In genomic region chr12:106188249-106188648, GRCh38 we compare ENCODE assay signal across 23 cellular contexts. TPM values are rescaled to one million over a fixed set of nuclear protein-coding genes. Genes with fewer than 3 reads are reported as not detected.
"Had no signal": no experiment of that assay in that cellular context is flagged by ENCODE, and none has a peak within 500 bp of the region (broad histone marks: within the 10 kb centered on the region; RNA-seq: fewer than 3 reads in every experiment).

No MANE protein-coding gene starts in this region.

- H3K4me1 ChIP-seq: colonic mucosa, lower lobe of right lung, tibial artery, uterus had no signal

- H3K4me3 Mint-ChIP-seq: activated CD4-positive, alpha-beta T cell treated with anti-CD3 and anti-CD28 coated beads, Interleukin-2, amount 10 ng/mL, durations not matched to agents 7 days and 5 days; activated CD8-positive, alpha-beta T cell treated with anti-CD3 and anti-CD28 coated beads, Interleukin-2, amount 10 ng/mL, durations not matched to agents 7 days and 5 days; activated naive CD4-positive, alpha-beta T cell treated with anti-CD3 and anti-CD28 coated beads for 36 hours; activated T-cell treated with anti-CD3 and anti-CD28 coated beads, Interleukin-2, amount 50 U/mL, for 24 hours; central memory CD8-positive, alpha-beta T cell; naive thymus-derived CD8-positive, alpha-beta T cell had no signal

- H3K4me1 Mint-ChIP-seq: activated CD4-positive, alpha-beta T cell treated with anti-CD3 and anti-CD28 coated beads, Interleukin-2, amount 10 ng/mL, durations not matched to agents 7 days and 5 days; central memory CD8-positive, alpha-beta T cell; naive thymus-derived CD8-positive, alpha-beta T cell had no signal

- H3K27me3 ChIP-seq: colonic mucosa, tibial artery, uterus had no signal

- H3K9me3 ChIP-seq: colonic mucosa, gastroesophageal sphincter, heart right ventricle, lower lobe of right lung, tibial artery, uterus had no signal

- H3K27ac Mint-ChIP-seq: activated CD4-positive, alpha-beta T cell treated with anti-CD3 and anti-CD28 coated beads, Interleukin-2, amount 10 ng/mL, durations not matched to agents 7 days and 5 days; activated CD8-positive, alpha-beta T cell treated with anti-CD3 and anti-CD28 coated beads, Interleukin-2, amount 10 ng/mL, durations not matched to agents 7 days and 5 days; activated naive CD4-positive, alpha-beta T cell treated with anti-CD3 and anti-CD28 coated beads for 36 hours; activated T-cell treated with anti-CD3 and anti-CD28 coated beads, Interleukin-2, amount 50 U/mL, for 24 hours; activated T-helper 2 cell treated with anti-CD3 and anti-CD28 coated beads, Interferon-gamma antibody, Interleukin-2, Interleukin-4, amounts not matched to agents 10 μg/mL and 5 μg/mL and 100 μg/mL, durations not matched to agents 14 hours and 24 hours and 36 hours; naive thymus-derived CD8-positive, alpha-beta T cell had no signal

- DNase-seq: activated CD4-positive, alpha-beta T cell treated with anti-CD3 and anti-CD28 coated beads, Interleukin-2, amount 10 ng/mL, durations not matched to agents 7 days and 5 days; activated CD8-positive, alpha-beta T cell treated with anti-CD3 and anti-CD28 coated beads, Interleukin-2, amount 10 ng/mL, durations not matched to agents 7 days and 5 days; activated naive CD4-positive, alpha-beta T cell treated with anti-CD3 and anti-CD28 coated beads for 36 hours; activated T-cell treated with anti-CD3 and anti-CD28 coated beads, Interleukin-2, amount 50 U/mL, for 24 hours; aorta; brain microvascular endothelial cell; colonic mucosa; left cardiac atrium; lower lobe of right lung; naive thymus-derived CD8-positive, alpha-beta T cell; nucleus accumbens; stimulated activated CD4-positive, alpha-beta T cell treated with anti-CD3 and anti-CD28 coated beads, Interleukin-12 subunit alpha, Interleukin-12 subunit beta, amount 100 ng/mL, for 4 hours; stimulated activated CD4-positive, alpha-beta T cell treated with anti-CD3 and anti-CD28 coated beads, Interleukin-1b, Interleukin-23, amount 100 ng/mL, for 48 hours; stimulated activated CD8-positive, alpha-beta memory T cell treated with anti-CD3 and anti-CD28 coated beads, Interleukin-4, amount 100 ng/mL, for 48 hours; stimulated activated naive CD4-positive, alpha-beta T cell; T1000; tibial artery had no signal

- H3K27ac ChIP-seq: brain microvascular endothelial cell, colonic mucosa, gastroesophageal sphincter, heart right ventricle, lower lobe of right lung, tibial artery, uterus had no signal

- H3K9me3 Mint-ChIP-seq: activated CD4-positive, alpha-beta T cell treated with anti-CD3 and anti-CD28 coated beads, Interleukin-2, amount 10 ng/mL, durations not matched to agents 7 days and 5 days; activated naive CD4-positive, alpha-beta T cell treated with anti-CD3 and anti-CD28 coated beads for 36 hours; activated T-cell treated with anti-CD3 and anti-CD28 coated beads, Interleukin-2, amount 50 U/mL, for 24 hours; activated T-helper 2 cell treated with anti-CD3 and anti-CD28 coated beads, Interferon-gamma antibody, Interleukin-2, Interleukin-4, amounts not matched to agents 10 μg/mL and 5 μg/mL and 100 μg/mL, durations not matched to agents 14 hours and 24 hours and 36 hours; central memory CD8-positive, alpha-beta T cell; naive thymus-derived CD8-positive, alpha-beta T cell had no signal

- H3K36me3 Mint-ChIP-seq: naive thymus-derived CD8-positive, alpha-beta T cell had no signal

- FAIRE-seq: islet of Langerhans had no signal

- H3K36me3 ChIP-seq: brain microvascular endothelial cell, colonic mucosa, gastroesophageal sphincter, heart right ventricle, lower lobe of right lung, tibial artery, uterus had no signal

- H3K4me3 ChIP-seq: colonic mucosa, gastroesophageal sphincter, heart right ventricle, lower lobe of right lung, tibial artery, uterus had no signal

RNA-seq across cellular contexts. Expression of gene NUAK1, which starts 49.5 kb away (rescaled TPM):
- total RNA-seq: activated CD4-positive, alpha-beta T cell treated with anti-CD3 and anti-CD28 coated beads, Interleukin-2, amount 10 ng/mL, durations not matched to agents 7 days and 5 days; activated CD8-positive, alpha-beta T cell treated with anti-CD3 and anti-CD28 coated beads, Interleukin-2, amount 10 ng/mL, durations not matched to agents 7 days and 5 days; activated naive CD4-positive, alpha-beta T cell treated with anti-CD3 and anti-CD28 coated beads for 36 hours; naive thymus-derived CD8-positive, alpha-beta T cell had no signal
